Comparison of ENCODE assay signal across 21 cellular contexts in the genomic region with DNA sequence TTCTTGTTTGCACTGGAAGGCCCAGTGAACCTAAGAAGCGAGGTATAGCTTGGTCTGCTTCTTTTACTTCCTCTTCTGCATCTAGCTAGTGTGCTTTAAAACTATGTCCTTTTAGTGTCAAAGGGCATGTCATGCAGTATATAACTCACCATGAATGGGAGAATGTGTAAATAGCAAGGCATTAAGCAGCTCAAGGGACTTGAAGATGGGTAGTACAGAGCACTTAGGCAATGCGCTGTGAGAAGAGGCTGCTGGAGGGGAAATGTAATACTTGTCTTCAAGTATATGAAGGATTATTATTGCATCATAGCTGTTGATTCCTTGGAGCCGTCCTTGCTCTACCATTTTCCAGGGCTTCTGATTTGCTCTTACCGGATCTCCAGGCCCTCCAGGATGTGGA. TPM values are rescaled to one million over a fixed set of nuclear protein-coding genes. Genes with fewer than 3 reads are reported as not detected.
DNase-seq lines count a peak whose midpoint lies in the region; FAIRE-seq lines count a peak whose summit lies in the region.
"Had no signal": no experiment of that assay in that cellular context is flagged by ENCODE, and none has a peak within 500 bp of the region (broad histone marks: within the 10 kb centered on the region; RNA-seq: fewer than 3 reads in every experiment).

No MANE protein-coding gene starts in this region.

- H3K27me3 ChIP-seq in small intestine (ENCODE audit: control insufficient read depth in 2 of 2, insufficient read depth in 2 of 2, low read length in 2 of 2): no peaks in the 10 kb centered on the region
- H3K27me3 ChIP-seq: heart left ventricle, sigmoid colon, stomach had no signal

- DNase-seq in NCI-H82 (lab: John Stamatoyannopoulos, UW): peak; percentile 9
- no peak for DNase-seq in NCI-H82 treated with DMSO at 0.1 percent for 48 hours (lab: John Stamatoyannopoulos, UW; ENCODE audit: unreplicated experiment)
- peak; percentile 11 for DNase-seq in OCI-M1 (lab: John Stamatoyannopoulos, UW)
- peak; percentile 56 for DNase-seq in iris pigment epithelial cell (ENCODE audit: low read depth)
- peak; percentile 7 for DNase-seq in small intestine
- no peak for DNase-seq in LoVo (ENCODE audit: low spot score)
- no peak for DNase-seq in UCSD-AML1 (lab: John Stamatoyannopoulos, UW; ENCODE audit: unreplicated experiment)
- DNase-seq in NCI-H2196 treated with DMSO at 0.1 percent for 48 hours (lab: John Stamatoyannopoulos, UW; ENCODE audit: unreplicated experiment): no peak
- DNase-seq: activated CD8-positive, alpha-beta memory T cell treated with anti-CD3 and anti-CD28 coated beads, Interleukin-2, amount 10 ng/mL, durations not matched to agents 7 days and 5 days; activated naive CD8-positive, alpha-beta T cell treated with anti-CD3 and anti-CD28 coated beads, Interleukin-2, amount 10 ng/mL, durations not matched to agents 7 days and 5 days; cerebellar nuclear complex; heart left ventricle; left cardiac atrium; natural killer cell; NCI-H187 treated with DMSO at 0.1 percent for 48 hours; Right ventricle myocardium superior; sigmoid colon; stomach had no signal

- FAIRE-seq in small intestine (lab: Jason Lieb, UNC): no peak

- no peak overlapping the region for H3K27ac ChIP-seq in small intestine (ENCODE audit: low read depth in 1 of 2, low read length in 1 of 2)
- H3K27ac ChIP-seq: epithelial cell of prostate, KMS-11, sigmoid colon, stomach had no signal

- no peak overlapping the region for H3K4me3 ChIP-seq in small intestine (ENCODE audit: low read depth in 1 of 2, low read length in 2 of 2)
- H3K4me3 ChIP-seq: HAP-1, heart left ventricle, sigmoid colon, stomach had no signal

- H3K4me1 ChIP-seq in small intestine (ENCODE audit: control insufficient read depth in 2 of 2, insufficient read depth in 1 of 2, low read depth in 1 of 2, low read length in 1 of 2): peaks cover 8 to 39% of the 10 kb centered on the region in 2 donors

- WGBS in small intestine, 3 donors: 75 to 93% (median 91%) methylated on average over 4 of the region's 4 CpGs

- no peaks in the 10 kb centered on the region for H3K36me3 ChIP-seq in small intestine (ENCODE audit: control insufficient read depth in 2 of 2, insufficient read depth in 2 of 2, low read length in 2 of 2)
- H3K36me3 ChIP-seq: HAP-1, sigmoid colon, stomach had no signal

- no peaks in the 10 kb centered on the region for H3K9me3 ChIP-seq in small intestine (ENCODE audit: control insufficient read depth, low read depth)
- H3K9me3 ChIP-seq: HAP-1, heart left ventricle, sigmoid colon, stomach had no signal

RNA-seq across cellular contexts. Expression of a gene that starts 7.6 kb away (rescaled TPM):
- polyA plus RNA-seq in small intestine: 1 to 10 TPM in 1 of 3 donors, under 1 TPM in 2; 0.45 to 2.4 (median 0.81) TPM

RNA-seq across cellular contexts. Expression of a gene that starts 54.3 kb away (rescaled TPM):
- polyA plus RNA-seq in small intestine: 10 to 100 TPM; 10.3 to 13.2 (median 11.1) TPM

RNA-seq across cellular contexts. Expression of a gene that starts 54.4 kb away (rescaled TPM):
- polyA plus RNA-seq in small intestine: 1 to 10 TPM; 1.6 to 5.5 (median 3.1) TPM

Comparison
In these comparisons a context has a peak if more than half of its experiments do, and no peak if none do; other contexts are left out.
1. DNase-seq: peak in NCI-H82 (single experiment), OCI-M1 (single experiment), iris pigment epithelial cell (single experiment) and small intestine (single experiment); none in NCI-H82 treated with DMSO at 0.1 percent for 48 hours (single experiment), LoVo (single experiment), UCSD-AML1 (single experiment) and NCI-H2196 treated with DMSO at 0.1 percent for 48 hours (single experiment).